ENCODE assay signal across 26 cellular contexts in the genomic region with DNA sequence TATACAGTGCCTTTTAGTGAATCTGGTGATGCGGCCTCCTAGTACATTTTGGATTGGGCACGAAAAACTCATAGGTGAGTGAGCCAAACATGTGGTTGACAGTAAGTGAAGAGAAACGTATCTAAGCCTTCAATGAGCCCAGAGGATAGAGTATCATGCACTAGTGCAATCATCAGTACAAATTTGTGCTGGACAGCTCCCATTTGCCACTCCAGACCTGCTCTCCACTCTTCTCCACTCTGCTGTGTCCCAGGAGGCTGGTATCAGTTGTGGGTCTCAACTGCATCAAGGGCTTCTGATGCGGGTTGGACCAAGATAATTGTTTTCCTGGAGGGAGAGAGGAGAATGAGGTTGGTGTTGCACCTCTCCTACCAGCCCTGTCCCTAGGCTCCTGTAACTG. TPM values are rescaled to one million over a fixed set of nuclear protein-coding genes. Genes with fewer than 3 reads are reported as not detected.
DNase-seq lines count a peak whose midpoint lies in the region; ATAC-seq and TF ChIP-seq lines count a peak whose summit lies in the region.
"Had no signal": no experiment of that assay in that cellular context is flagged by ENCODE, and none has a peak within 500 bp of the region (broad histone marks: within the 10 kb centered on the region; RNA-seq: fewer than 3 reads in every experiment).

No MANE protein-coding gene starts in this region.

- POLR2A ChIA-PET in HCT116 (lab: Charles Lee): no interaction called here

- peaks cover 0 to 5% of the 10 kb centered on the region in 2 experiments; a peak in 1 of 4 replicates for H3K4me1 ChIP-seq in HCT116 (ENCODE audit: control insufficient read depth in 1 of 2, insufficient read depth in 2 of 2, low read length in 2 of 2)
- no peaks in the 10 kb centered on the region for H3K4me1 ChIP-seq in tibial artery
- H3K4me1 ChIP-seq: pancreas, tibial nerve had no signal

- CTCF ChIA-PET in HCT116 (lab: Charles Lee): interaction anchor here (1.5 kb wide), 1 partner anchor 85 kb away, joined by 3 read pairs; no protein-coding TSS in a partner anchor

- H3K9ac ChIP-seq in HCT116 (ENCODE audit: low read length): no peak overlapping the region

- H3K36me3 Mint-ChIP-seq in type B pancreatic cell: no peaks in the 10 kb centered on the region

- no peaks in the 10 kb centered on the region for H3K79me2 ChIP-seq in HCT116 (ENCODE audit: insufficient read depth, low read length)

- H2AFZ ChIP-seq in HCT116 (ENCODE audit: low read depth, low read length, poor library complexity, severe bottlenecking): no peak overlapping the region

- no peak for TF ChIP-seq CTCF in HCT116 (IDR thresholded peaks at IDR 0.05 in 2 of 3, conservative IDR thresholded peaks at IDR 0.05 in 1 of 3; ENCODE audit: borderline replicate concordance in 1 of 3, insufficient read depth in 1 of 3, low read depth in 2 of 3, low read length in 2 of 3)
- no peak for TF ChIP-seq CTCF in type B pancreatic cell (conservative IDR thresholded peaks at IDR 0.05)
- no peak for TF ChIP-seq CTCF in tibial artery (IDR thresholded peaks at IDR 0.05)

- no peak for TF ChIP-seq POLR2A in HCT116 (IDR thresholded peaks at IDR 0.05; ENCODE audit: borderline replicate concordance, extremely low read depth, insufficient read depth, insufficient read length)

- intact Hi-C loops in HCT116 (cut with micrococcal nuclease): no loop called here
- intact Hi-C loops in tibial artery (cut with DNase I; ENCODE audit: low total_unique reads): no loop called here

- H3K36me3 ChIP-seq in HCT116 (ENCODE audit: control insufficient read depth in 1 of 2, insufficient read depth in 2 of 2, low read length in 2 of 2): no peaks in the 10 kb centered on the region
- no peaks in the 10 kb centered on the region for H3K36me3 ChIP-seq in tibial artery
- H3K36me3 ChIP-seq: pancreas, tibial nerve had no signal

- H3K9me3 ChIP-seq in HCT116 (ENCODE audit: control insufficient read depth in 1 of 2, insufficient read depth in 1 of 2, low read depth in 1 of 2, low read length in 2 of 2) (no peaks in the 10 kb centered on the region), tibial artery (no peaks in the 10 kb centered on the region)
- H3K9me3 ChIP-seq: pancreas, tibial nerve had no signal

- H3K27me3 ChIP-seq in HCT116 (ENCODE audit: insufficient read depth, low read length) (peaks cover 58% of the 10 kb centered on the region), tibial artery (peaks cover 0 to 48% of the 10 kb centered on the region in 2 donors)
- H3K27me3 ChIP-seq: pancreas had no signal

- H3K27ac Mint-ChIP-seq in type B pancreatic cell: no peak overlapping the region
- H3K27ac Mint-ChIP-seq: activated CD4-positive, alpha-beta T cell treated with anti-CD3 and anti-CD28 coated beads for 36 hours; HFFc6; T-helper 1 cell treated with Interleukin-12 subunit alpha and Interleukin-12 subunit beta and Interleukin-4 antibody, amounts not matched to agents 30 μg/mL and 1 μg/mL, for 36 hours had no signal

- TF ChIP-seq RAD21 in HCT116 (IDR thresholded peaks at IDR 0.05; ENCODE audit: low read depth): no peak

- DNase-seq in HCT116 (ENCODE audit: low read depth, low spot score) (no peak), amniotic epithelial cell (ENCODE audit: low read depth) (peak; percentile 15), iris pigment epithelial cell (ENCODE audit: low read depth) (peak; percentile 6), type B pancreatic cell (ENCODE audit: extremely low spot score, unreplicated experiment) (peak; percentile 20), tibial artery (no peak), NCI-H524 (lab: John Stamatoyannopoulos, UW) (no peak)
- DNase-seq: activated CD4-positive, alpha-beta T cell treated with anti-CD3 and anti-CD28 coated beads for 36 hours; activated effector memory CD4-positive, alpha-beta T cell treated with anti-CD3 and anti-CD28 coated beads, Interleukin-2, amount 50 U/mL, for 16 hours; activated T-cell treated with anti-CD3 and anti-CD28 coated beads, Interleukin-2, amount 50 U/mL, for 1 hour; cerebellar nuclear complex; DMS79 treated with DMSO at 0.1 percent for 48 hours; effector CD4-positive, alpha-beta T cell; glutamatergic neuron; HFFc6; kidney; NCI-H1105 treated with DMSO at 0.1 percent for 48 hours; NCI-H1930; pancreas; RPMI8226; stimulated activated CD4-positive, alpha-beta T cell treated with anti-CD3 and anti-CD28 coated beads, Interleukin-2, amount 100 ng/mL, for 24 hours had no signal

- ATAC-seq in HCT116 (no peak), HG02759 (IDR thresholded peaks at IDR 0.05; ENCODE audit: unreplicated experiment) (no peak)
- ATAC-seq: activated CD4-positive, alpha-beta T cell treated with anti-CD3 and anti-CD28 coated beads for 36 hours; pancreas had no signal

- H4K20me1 ChIP-seq in HCT116 (ENCODE audit: insufficient read depth): no peaks in the 10 kb centered on the region

- RAD21 ChIA-PET in HCT116 (lab: Charles Lee; ENCODE audit: low non-redundant PET in 1 of 2, low total read pairs in 2 of 2, uncharacterized antibody in 2 of 2, unreplicated experiment in 2 of 2): no interaction called here

- peaks cover 92% of the 10 kb centered on the region for H3K27me3 Mint-ChIP-seq in type B pancreatic cell

- H3K9me2 ChIP-seq in HCT116 (ENCODE audit: insufficient read depth): no peaks in the 10 kb centered on the region

- H3K4me3 Mint-ChIP-seq in type B pancreatic cell: no peak overlapping the region
- H3K4me3 Mint-ChIP-seq: activated CD4-positive, alpha-beta T cell treated with anti-CD3 and anti-CD28 coated beads for 36 hours; HFFc6; T-helper 1 cell treated with Interleukin-12 subunit alpha and Interleukin-12 subunit beta and Interleukin-4 antibody, amounts not matched to agents 30 μg/mL and 1 μg/mL, for 36 hours had no signal

- H3K4me1 Mint-ChIP-seq in type B pancreatic cell (ENCODE audit: unreplicated experiment): no peaks in the 10 kb centered on the region

- H3K27ac ChIP-seq in HCT116 (ENCODE audit: low read depth, low read length) (no peak overlapping the region), tibial artery (no peak overlapping the region)
- H3K27ac ChIP-seq: C4-2B, HL-60, pancreas, tibial nerve had no signal

- H3K9me3 Mint-ChIP-seq in type B pancreatic cell: no peaks in the 10 kb centered on the region
- H3K9me3 Mint-ChIP-seq: HFFc6; T-helper 1 cell treated with Interleukin-12 subunit alpha and Interleukin-12 subunit beta and Interleukin-4 antibody, amounts not matched to agents 30 μg/mL and 1 μg/mL, for 36 hours had no signal

- H3K4me3 ChIP-seq in HCT116 (replicated peaks in 1 of 2; ENCODE audit: low read depth in 1 of 2, low read length in 2 of 2) (no peak overlapping the region), tibial artery (no peak overlapping the region)
- H3K4me3 ChIP-seq: lung, pancreas, tibial nerve had no signal

- BruUV-seq in HCT116 (replicated peaks; lab: Mats Ljungman, UMichigan): no TSS peak

- H3K4me2 ChIP-seq in HCT116 (ENCODE audit: low read length): no peak overlapping the region

TF ChIP-seq in HCT116, 20 proteins besides CTCF, POLR2A, EP300 and RAD21:
- TF ChIP-seq FOSL1 (IDR thresholded peaks at IDR 0.05; ENCODE audit: low read depth): no peak
- TF ChIP-seq, protein P1, sequence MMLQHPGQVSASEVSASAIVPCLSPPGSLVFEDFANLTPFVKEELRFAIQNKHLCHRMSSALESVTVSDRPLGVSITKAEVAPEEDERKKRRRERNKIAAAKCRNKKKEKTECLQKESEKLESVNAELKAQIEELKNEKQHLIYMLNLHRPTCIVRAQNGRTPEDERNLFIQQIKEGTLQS (IDR thresholded peaks at IDR 0.05): no peak
- TF ChIP-seq, protein P2, sequence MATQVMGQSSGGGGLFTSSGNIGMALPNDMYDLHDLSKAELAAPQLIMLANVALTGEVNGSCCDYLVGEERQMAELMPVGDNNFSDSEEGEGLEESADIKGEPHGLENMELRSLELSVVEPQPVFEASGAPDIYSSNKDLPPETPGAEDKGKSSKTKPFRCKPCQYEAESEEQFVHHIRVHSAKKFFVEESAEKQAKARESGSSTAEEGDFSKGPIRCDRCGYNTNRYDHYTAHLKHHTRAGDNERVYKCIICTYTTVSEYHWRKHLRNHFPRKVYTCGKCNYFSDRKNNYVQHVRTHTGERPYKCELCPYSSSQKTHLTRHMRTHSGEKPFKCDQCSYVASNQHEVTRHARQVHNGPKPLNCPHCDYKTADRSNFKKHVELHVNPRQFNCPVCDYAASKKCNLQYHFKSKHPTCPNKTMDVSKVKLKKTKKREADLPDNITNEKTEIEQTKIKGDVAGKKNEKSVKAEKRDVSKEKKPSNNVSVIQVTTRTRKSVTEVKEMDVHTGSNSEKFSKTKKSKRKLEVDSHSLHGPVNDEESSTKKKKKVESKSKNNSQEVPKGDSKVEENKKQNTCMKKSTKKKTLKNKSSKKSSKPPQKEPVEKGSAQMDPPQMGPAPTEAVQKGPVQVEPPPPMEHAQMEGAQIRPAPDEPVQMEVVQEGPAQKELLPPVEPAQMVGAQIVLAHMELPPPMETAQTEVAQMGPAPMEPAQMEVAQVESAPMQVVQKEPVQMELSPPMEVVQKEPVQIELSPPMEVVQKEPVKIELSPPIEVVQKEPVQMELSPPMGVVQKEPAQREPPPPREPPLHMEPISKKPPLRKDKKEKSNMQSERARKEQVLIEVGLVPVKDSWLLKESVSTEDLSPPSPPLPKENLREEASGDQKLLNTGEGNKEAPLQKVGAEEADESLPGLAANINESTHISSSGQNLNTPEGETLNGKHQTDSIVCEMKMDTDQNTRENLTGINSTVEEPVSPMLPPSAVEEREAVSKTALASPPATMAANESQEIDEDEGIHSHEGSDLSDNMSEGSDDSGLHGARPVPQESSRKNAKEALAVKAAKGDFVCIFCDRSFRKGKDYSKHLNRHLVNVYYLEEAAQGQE (IDR thresholded peaks at IDR 0.05; ENCODE audit: low read depth): peak; percentile 58
TF ChIP-seq in HCT116: peak in this region for 1.

RNA-seq across cellular contexts. Expression of a gene that starts 9.1 kb away (rescaled TPM):
- total RNA-seq in HCT116 (2021; ENCODE audit: unreplicated experiment) (2.4 TPM), type B pancreatic cell (ENCODE audit: low replicate concordance) (0.41 and 1.5 TPM in 2 replicates)
- polyA plus RNA-seq in HCT116 (2012): 1.1 and 2.7 TPM in 2 replicates
- total RNA-seq: activated CD4-positive, alpha-beta T cell treated with anti-CD3 and anti-CD28 coated beads for 36 hours had no signal

Comparison
In these comparisons a context has a peak if more than half of its experiments do, and no peak if none do; other contexts are left out.
1. DNase-seq: peak in amniotic epithelial cell (single experiment), iris pigment epithelial cell (single experiment) and type B pancreatic cell (single experiment); none in HCT116 (single experiment), tibial artery (0 of 2) and NCI-H524 (0 of 2).